ENCODE assay signal across 8 cellular contexts in genomic region chr16:2520097-2520783, GRCh38. TPM values are rescaled to one million over a fixed set of nuclear protein-coding genes. Genes with fewer than 3 reads are reported as not detected.
DNase-seq lines count a peak whose midpoint lies in the region; ATAC-seq and TF ChIP-seq lines count a peak whose summit lies in the region.

A gene with protein sequence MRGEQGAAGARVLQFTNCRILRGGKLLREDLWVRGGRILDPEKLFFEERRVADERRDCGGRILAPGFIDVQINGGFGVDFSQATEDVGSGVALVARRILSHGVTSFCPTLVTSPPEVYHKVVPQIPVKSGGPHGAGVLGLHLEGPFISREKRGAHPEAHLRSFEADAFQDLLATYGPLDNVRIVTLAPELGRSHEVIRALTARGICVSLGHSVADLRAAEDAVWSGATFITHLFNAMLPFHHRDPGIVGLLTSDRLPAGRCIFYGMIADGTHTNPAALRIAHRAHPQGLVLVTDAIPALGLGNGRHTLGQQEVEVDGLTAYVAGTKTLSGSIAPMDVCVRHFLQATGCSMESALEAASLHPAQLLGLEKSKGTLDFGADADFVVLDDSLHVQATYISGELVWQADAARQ (plus strand): TSS chr16:2520371. CDS start chr16:2520459, 88 bp downstream.

- CTCF ChIA-PET in activated B cell treated with CpG ODN at 0.5 μM for 24 hours (lab: Charles Lee) = interaction anchor here (0.9 to 1.9 kb wide), 3 partner anchors 10 to 13 kb away, joined by 3 to 7 read pairs (median 6); no protein-coding TSS in a partner anchor

- ATAC-seq in HG02840 (IDR thresholded peaks at IDR 0.05; ENCODE audit: low FRiP score, unreplicated experiment) (peak; percentile 52), activated B cell treated with CpG ODN at 0.5 μM for 24 hours (ENCODE audit: low read depth) (peak; percentile 62), HG02938 (IDR thresholded peaks at IDR 0.05; ENCODE audit: unreplicated experiment) (no peak)

- intact Hi-C loops in activated B cell treated with CpG ODN at 0.5 μM for 24 hours (cut with micrococcal nuclease) = loop anchor here (1.0 kb wide), 1 partner anchor 12 kb away; no protein-coding TSS in a partner anchor

- peaks cover 61% of the 10 kb centered on the region for H3K4me1 Mint-ChIP-seq in activated B cell treated with CpG ODN at 0.5 μM for 24 hours

- peaks cover 59% of the 10 kb centered on the region for H3K36me3 Mint-ChIP-seq in activated B cell treated with CpG ODN at 0.5 μM for 24 hours (ENCODE audit: low read depth)

- H3K9me3 Mint-ChIP-seq in activated B cell treated with CpG ODN at 0.5 μM for 24 hours = no peaks in the 10 kb centered on the region

- POLR2A ChIA-PET in activated B cell treated with CpG ODN at 0.5 μM for 24 hours (lab: Charles Lee) = interaction anchor here (0.7 to 2.0 kb wide), 16 partner anchors 9 to 1895 kb away, joined by 3 to 76 read pairs (median 4); partner anchors contain the start of genes CEMP1, PDPK1, TBC1D24 and TRAF7

- H3K27me3 Mint-ChIP-seq in activated B cell treated with CpG ODN at 0.5 μM for 24 hours = no peaks in the 10 kb centered on the region

- DNase-seq in DMS79 treated with DMSO at 0.1 percent for 48 hours (lab: John Stamatoyannopoulos, UW) = peak; percentile 57
- peak; percentile 82 for DNase-seq in NCI-H2227 treated with DMSO at 0.1 percent for 48 hours (lab: John Stamatoyannopoulos, UW)
- DNase-seq in activated B cell treated with CpG ODN at 0.5 μM for 24 hours = peak; percentile 87
- peak; percentile 92 to 94 for DNase-seq in cardiac fibroblast (ENCODE audit: low read depth in 2 of 2)
- peak; percentile 82 for DNase-seq in inferior parietal cortex (ENCODE audit: extremely low spot score)
- peak; percentile 59 for DNase-seq in smooth muscle cell of the brain vasculature (ENCODE audit: low read depth, low spot score)

- H3K4me3 Mint-ChIP-seq in activated B cell treated with CpG ODN at 0.5 μM for 24 hours = peak within 1 kb of the TSS; percentile 91

- peak within 1 kb of the TSS; percentile 94 for H3K27ac Mint-ChIP-seq in activated B cell treated with CpG ODN at 0.5 μM for 24 hours

- peak within 1 kb of the TSS; percentile 79 for H3K4me3 ChIP-seq in cardiac fibroblast (replicated peaks in 1 of 2; ENCODE audit: low read depth in 2 of 2, low read length in 2 of 2)

- TF ChIP-seq CTCF in activated B cell treated with CpG ODN at 0.5 μM for 24 hours (IDR thresholded peaks at IDR 0.05) (no peak), cardiac fibroblast (IDR thresholded peaks at IDR 0.05; ENCODE audit: low read depth, low read length) (no peak)

RNA-seq across cellular contexts. Expression of the gene that starts here (rescaled TPM):
- total RNA-seq in activated B cell treated with CpG ODN at 0.5 μM for 24 hours = 65.5 and 90.8 TPM in 2 replicates
